23 cellular contexts compared by ENCODE assay signal in the genomic region with DNA sequence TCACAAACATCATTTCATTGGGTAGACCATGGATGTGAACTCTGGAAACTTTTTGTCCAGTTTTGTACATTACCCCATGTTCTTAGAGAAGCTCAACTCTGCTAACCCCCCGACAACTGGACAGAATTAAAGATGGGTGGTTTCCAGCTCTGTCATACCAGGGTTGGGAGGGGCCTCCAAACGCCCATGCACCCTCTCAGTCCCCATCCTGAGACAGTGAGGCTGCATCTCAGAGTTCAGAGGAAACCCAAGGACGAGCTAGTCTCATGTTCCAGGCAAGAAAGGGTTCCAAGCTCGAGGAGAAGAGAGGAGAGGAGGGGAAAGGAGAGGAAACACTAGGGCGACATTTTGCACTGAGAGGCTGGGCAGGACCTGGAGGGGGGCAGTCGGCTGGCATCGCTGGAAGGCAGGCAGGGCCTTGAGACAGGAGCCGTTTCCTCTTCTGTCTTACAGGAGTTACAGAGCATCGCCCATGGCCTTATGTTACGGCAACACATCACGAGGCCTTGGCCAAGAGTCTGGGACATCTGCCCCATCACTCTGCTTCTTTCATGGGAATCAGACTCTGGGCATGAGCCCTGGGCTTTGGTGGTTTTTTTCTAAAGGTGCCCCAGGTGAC. TPM values are rescaled to one million over a fixed set of nuclear protein-coding genes. Genes with fewer than 3 reads are reported as not detected.
DNase-seq lines count a peak whose midpoint lies in the region; ATAC-seq, FAIRE-seq and TF ChIP-seq lines count a peak whose summit lies in the region.
"Had no signal": no experiment of that assay in that cellular context is flagged by ENCODE, and none has a peak within 500 bp of the region (broad histone marks: within the 10 kb centered on the region; RNA-seq: fewer than 3 reads in every experiment).

No MANE protein-coding gene starts in this region.

- no peaks in the 10 kb centered on the region for H3K36me3 ChIP-seq in sigmoid colon
- H3K36me3 ChIP-seq: lower lobe of right lung, right lobe of liver, vagina had no signal

- TF ChIP-seq POLR2A in sigmoid colon (IDR thresholded peaks at IDR 0.05), result no peak

- peak overlapping the region; percentile 48 for H3K4me3 Mint-ChIP-seq in activated CD4-positive, alpha-beta T cell treated with anti-CD3 and anti-CD28 coated beads, Interleukin-2, amount 10 ng/mL, durations not matched to agents 24 days and 14 days
- peak overlapping the region; percentile 59 for H3K4me3 Mint-ChIP-seq in activated T-helper 17 cell treated with anti-CD3 and anti-CD28 coated beads, Interleukin-2, amount 50 U/mL, for 72 hours
- H3K4me3 Mint-ChIP-seq: effector memory CD8-positive, alpha-beta T cell had no signal

- no peak for TF ChIP-seq CTCF in sigmoid colon (IDR thresholded peaks at IDR 0.05)
- TF ChIP-seq CTCF in D721Med (IDR thresholded peaks at IDR 0.05; ENCODE audit: insufficient read depth, missing control alignments), result no peak

- FAIRE-seq in D721Med (lab: Jason Lieb, UNC), result no peak
- FAIRE-seq: A549, bronchial epithelial cell had no signal

- TF ChIP-seq EP300 in sigmoid colon (IDR thresholded peaks at IDR 0.05), result no peak

- peaks cover 0 to 16% (median 12%) of the 10 kb centered on the region in 4 donors for H3K4me1 ChIP-seq in sigmoid colon
- H3K4me1 ChIP-seq: A549, right lobe of liver had no signal

- H3K4me3 ChIP-seq in sigmoid colon, result no peak overlapping the region
- H3K4me3 ChIP-seq: A549, lower lobe of right lung, right lobe of liver, vagina had no signal

- H3K9me3 Mint-ChIP-seq in activated CD4-positive, alpha-beta T cell treated with anti-CD3 and anti-CD28 coated beads, Interleukin-2, amount 10 ng/mL, durations not matched to agents 24 days and 14 days, result peaks cover 20% of the 10 kb centered on the region
- H3K9me3 Mint-ChIP-seq in activated T-helper 17 cell treated with anti-CD3 and anti-CD28 coated beads, Interleukin-2, amount 50 U/mL, for 72 hours, result peaks cover 24% of the 10 kb centered on the region

- H3K36me3 Mint-ChIP-seq in activated CD4-positive, alpha-beta T cell treated with anti-CD3 and anti-CD28 coated beads, Interleukin-2, amount 10 ng/mL, durations not matched to agents 24 days and 14 days (ENCODE audit: low read depth), result peaks cover 76% of the 10 kb centered on the region
- peaks cover 54% of the 10 kb centered on the region for H3K36me3 Mint-ChIP-seq in activated T-helper 17 cell treated with anti-CD3 and anti-CD28 coated beads, Interleukin-2, amount 50 U/mL, for 72 hours (ENCODE audit: low read depth)

- peaks cover 77% of the 10 kb centered on the region for H3K4me1 Mint-ChIP-seq in activated CD4-positive, alpha-beta T cell treated with anti-CD3 and anti-CD28 coated beads, Interleukin-2, amount 10 ng/mL, durations not matched to agents 24 days and 14 days
- peaks cover 63% of the 10 kb centered on the region for H3K4me1 Mint-ChIP-seq in activated T-helper 17 cell treated with anti-CD3 and anti-CD28 coated beads, Interleukin-2, amount 50 U/mL, for 72 hours

- H3K27ac ChIP-seq in sigmoid colon, result peak overlapping the region in 3 of 4 donors; percentile 25 to 58 (median 48)
- H3K27ac ChIP-seq: A549, lower lobe of right lung, right lobe of liver, vagina had no signal

- no peaks in the 10 kb centered on the region for H3K27me3 ChIP-seq in sigmoid colon
- H3K27me3 ChIP-seq: right lobe of liver, vagina had no signal

- intact Hi-C loops in activated CD4-positive, alpha-beta T cell treated with anti-CD3 and anti-CD28 coated beads, Interleukin-2, amount 10 ng/mL, durations not matched to agents 24 days and 14 days (cut with micrococcal nuclease), result loop anchor here (1.0 kb wide), 2 partner anchors 8 to 32 kb away; no protein-coding TSS in a partner anchor
- intact Hi-C loops in sigmoid colon (cut with DNase I), result no loop called here

- ATAC-seq in HG02588 (IDR thresholded peaks at IDR 0.05; ENCODE audit: unreplicated experiment), result peak; percentile 42
- peak; percentile 63 for ATAC-seq in activated T-helper 17 cell treated with anti-CD3 and anti-CD28 coated beads, Interleukin-2, amount 50 U/mL, for 72 hours (replicated peaks)
- ATAC-seq: effector memory CD8-positive, alpha-beta T cell; right lobe of liver had no signal

- 81 to 82% methylated on average over 11 of the region's 11 CpGs for WGBS in sigmoid colon, 2 donors

- no peaks in the 10 kb centered on the region for H3K9me3 ChIP-seq in sigmoid colon
- H3K9me3 ChIP-seq: lower lobe of right lung, right lobe of liver, vagina had no signal

- DNase-seq in activated CD4-positive, alpha-beta T cell treated with anti-CD3 and anti-CD28 coated beads, Interleukin-2, amount 10 ng/mL, durations not matched to agents 24 days and 14 days, result no peak
- no peak for DNase-seq in activated CD4-positive, alpha-beta T cell treated with anti-CD3 and anti-CD28 coated beads for 4 hours
- DNase-seq in sigmoid colon (no peak), D721Med (ENCODE audit: insufficient read length, low spot score) (no peak), KG1 (lab: John Stamatoyannopoulos, UW) (no peak)
- no peak for DNase-seq in stimulated activated CD8-positive, alpha-beta memory T cell treated with anti-CD3 and anti-CD28 coated beads, Interleukin-4, amount 100 ng/mL, for 48 hours
- DNase-seq: activated CD4-positive, CD25-positive, alpha-beta regulatory T cell; activated effector memory CD4-positive, alpha-beta T cell treated with Interleukin-2 at 50 U/mL for 16 hours; effector memory CD8-positive, alpha-beta T cell; Karpas-422; lower lobe of right lung; NCI-H510A; stimulated activated CD4-positive, alpha-beta T cell treated with anti-CD3 and anti-CD28 coated beads, Interleukin-4, amount 100 ng/mL, for 24 hours; SW 1271 had no signal

- no peaks in the 10 kb centered on the region for H3K27me3 Mint-ChIP-seq in activated CD4-positive, alpha-beta T cell treated with anti-CD3 and anti-CD28 coated beads, Interleukin-2, amount 10 ng/mL, durations not matched to agents 24 days and 14 days
- H3K27me3 Mint-ChIP-seq in activated T-helper 17 cell treated with anti-CD3 and anti-CD28 coated beads, Interleukin-2, amount 50 U/mL, for 72 hours, result no peaks in the 10 kb centered on the region

- H3K27ac Mint-ChIP-seq in activated CD4-positive, alpha-beta T cell treated with anti-CD3 and anti-CD28 coated beads, Interleukin-2, amount 10 ng/mL, durations not matched to agents 24 days and 14 days, result peak overlapping the region; percentile 88
- H3K27ac Mint-ChIP-seq in activated T-helper 17 cell treated with anti-CD3 and anti-CD28 coated beads, Interleukin-2, amount 50 U/mL, for 72 hours, result peak overlapping the region; percentile 85
- H3K27ac Mint-ChIP-seq: effector memory CD8-positive, alpha-beta T cell had no signal

RNA-seq across cellular contexts. Expression of a gene that starts 16.4 kb away (rescaled TPM):
- total RNA-seq in activated CD4-positive, alpha-beta T cell treated with anti-CD3 and anti-CD28 coated beads, Interleukin-2, amount 10 ng/mL, durations not matched to agents 24 days and 14 days, result 166 and 167 TPM in 2 replicates
- total RNA-seq in activated T-helper 17 cell treated with anti-CD3 and anti-CD28 coated beads, Interleukin-2, amount 50 U/mL, for 72 hours, result 10 to 100 TPM; 47.2 to 65.9 TPM
- total RNA-seq in sigmoid colon, result 10 to 100 TPM in 3 of 4 donors, 1 to 10 TPM in 1; 7.6 to 28.9 (median 15.9) TPM
- 1 to 10 TPM in 2 of 3 donors, under 1 TPM in 1; 0.69 to 8.4 (median 7.4) TPM for polyA plus RNA-seq in sigmoid colon
- total RNA-seq: fibroblast of villous mesenchyme, H4 had no signal
- polyA plus RNA-seq: A549, neural cell had no signal
